4 cellular contexts compared by ENCODE assay signal in the genomic region with DNA sequence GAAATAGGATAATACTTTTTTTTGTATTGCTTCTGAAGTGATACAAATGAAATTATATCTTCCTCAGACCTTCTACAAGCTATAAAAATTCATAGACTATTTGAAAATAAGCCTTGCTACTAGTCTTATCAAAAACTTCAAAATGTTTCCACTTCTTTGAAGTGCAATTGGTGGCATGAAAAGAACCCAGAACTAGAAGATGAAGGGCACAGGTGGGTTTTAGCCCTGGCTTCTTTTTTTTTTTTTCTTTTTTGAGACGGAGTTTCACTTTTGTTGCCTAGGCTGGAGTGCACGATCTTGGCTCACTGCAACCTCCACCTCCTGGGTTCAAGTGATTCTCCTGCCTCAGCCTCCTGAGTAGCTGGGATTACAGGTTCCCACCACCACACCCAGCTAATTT. TPM values are rescaled to one million over a fixed set of nuclear protein-coding genes. Genes with fewer than 3 reads are reported as not detected.
"Had no signal": no experiment of that assay in that cellular context is flagged by ENCODE, and none has a peak within 500 bp of the region (broad histone marks: within the 10 kb centered on the region; RNA-seq: fewer than 3 reads in every experiment).

No MANE protein-coding gene starts in this region.

RNA-seq across cellular contexts. Expression of a gene that starts 44.3 kb away (rescaled TPM):
- total RNA-seq: GM23248, H4, HT-29, IMR-90 had no signal
- polyA plus RNA-seq: GM23248, IMR-90 had no signal
